ENCODE assay signal across 8 cellular contexts in genomic region chr1:223291796-223292195, GRCh38.
"Had no signal": no experiment of that assay in that cellular context is flagged by ENCODE, and none has a peak within 500 bp of the region (broad histone marks: within the 10 kb centered on the region; RNA-seq: fewer than 3 reads in every experiment).

No MANE protein-coding gene starts in this region.

- H3K9me3 ChIP-seq: HAP-1 had no signal

- H3K4me1 ChIP-seq: HAP-1 had no signal

- H3K36me3 ChIP-seq: HAP-1 had no signal

- H3K27ac ChIP-seq: GM23248 had no signal

- DNase-seq: GM23248, GOT3, H7, H9, HCEC 1CT, HFFc6 had no signal

- H3K4me3 ChIP-seq: GM23248, GM23338, HAP-1 had no signal
